Comparison of ENCODE assay signal across 8 cellular contexts in genomic region chr4:39609454-39609911, GRCh38. TPM values are rescaled to one million over a fixed set of nuclear protein-coding genes. Genes with fewer than 3 reads are reported as not detected.
DNase-seq lines count a peak whose midpoint lies in the region; ATAC-seq, FAIRE-seq and TF ChIP-seq lines count a peak whose summit lies in the region.

No MANE protein-coding gene starts in this region.

- H3K36me3 Mint-ChIP-seq in osteocyte (ENCODE audit: unreplicated experiment): peaks cover 35% of the 10 kb centered on the region
- H3K36me3 Mint-ChIP-seq in activated CD4-positive, alpha-beta T cell treated with anti-CD3 and anti-CD28 coated beads, Interleukin-2, amount 10 ng/mL, durations not matched to agents 24 days and 14 days (ENCODE audit: low read depth): no peaks in the 10 kb centered on the region

- TF ChIP-seq CTCF in NB4 (IDR thresholded peaks at IDR 0.05; ENCODE audit: low read depth, low read length): no peak
- no peak for TF ChIP-seq CTCF in osteocyte (IDR thresholded peaks at IDR 0.05)
- no peak for TF ChIP-seq CTCF in D721Med (IDR thresholded peaks at IDR 0.05; ENCODE audit: insufficient read depth, missing control alignments)

- H3K27me3 Mint-ChIP-seq in osteocyte (ENCODE audit: unreplicated experiment): no peaks in the 10 kb centered on the region
- no peaks in the 10 kb centered on the region for H3K27me3 Mint-ChIP-seq in activated CD4-positive, alpha-beta T cell treated with anti-CD3 and anti-CD28 coated beads, Interleukin-2, amount 10 ng/mL, durations not matched to agents 24 days and 14 days

- peaks cover 4% of the 10 kb centered on the region for H3K9me3 Mint-ChIP-seq in osteocyte (ENCODE audit: unreplicated experiment)
- H3K9me3 Mint-ChIP-seq in activated CD4-positive, alpha-beta T cell treated with anti-CD3 and anti-CD28 coated beads, Interleukin-2, amount 10 ng/mL, durations not matched to agents 24 days and 14 days: peaks cover 5% of the 10 kb centered on the region

- H3K4me3 Mint-ChIP-seq in osteocyte (ENCODE audit: unreplicated experiment): no peak overlapping the region
- no peak overlapping the region for H3K4me3 Mint-ChIP-seq in activated CD4-positive, alpha-beta T cell treated with anti-CD3 and anti-CD28 coated beads, Interleukin-2, amount 10 ng/mL, durations not matched to agents 24 days and 14 days

- intact Hi-C loops in activated CD4-positive, alpha-beta T cell treated with anti-CD3 and anti-CD28 coated beads, Interleukin-2, amount 10 ng/mL, durations not matched to agents 24 days and 14 days (cut with micrococcal nuclease): no loop called here

- peak overlapping the region; percentile 51 for H3K4me3 ChIP-seq in NB4 (ENCODE audit: low read depth, low read length)

- DNase-seq in NB4 (ENCODE audit: low read depth) (peak; percentile 79), osteocyte (ENCODE audit: extremely low spot score, unreplicated experiment) (no peak), D721Med (ENCODE audit: insufficient read length, low spot score) (no peak), AG20443 (ENCODE audit: low spot score) (no peak), HK-2 (ENCODE audit: unreplicated experiment) (no peak)
- DNase-seq in activated CD4-positive, alpha-beta T cell treated with anti-CD3 and anti-CD28 coated beads, Interleukin-2, amount 10 ng/mL, durations not matched to agents 24 days and 14 days: no peak

- TF ChIP-seq POLR2A in NB4 (IDR thresholded peaks at IDR 0.05; ENCODE audit: extremely low read depth, insufficient read length): no peak

- H3K4me1 Mint-ChIP-seq in osteocyte (ENCODE audit: unreplicated experiment): peaks cover 44% of the 10 kb centered on the region
- H3K4me1 Mint-ChIP-seq in activated CD4-positive, alpha-beta T cell treated with anti-CD3 and anti-CD28 coated beads, Interleukin-2, amount 10 ng/mL, durations not matched to agents 24 days and 14 days: peaks cover 5% of the 10 kb centered on the region

- FAIRE-seq in D721Med (lab: Jason Lieb, UNC): no peak

- H3K27ac Mint-ChIP-seq in osteocyte (ENCODE audit: unreplicated experiment): peak overlapping the region; percentile 76
- no peak overlapping the region for H3K27ac Mint-ChIP-seq in activated CD4-positive, alpha-beta T cell treated with anti-CD3 and anti-CD28 coated beads, Interleukin-2, amount 10 ng/mL, durations not matched to agents 24 days and 14 days

- ATAC-seq in GM19025 (IDR thresholded peaks at IDR 0.05; ENCODE audit: low read depth, unreplicated experiment) (peak; percentile 90), HG02763 (IDR thresholded peaks at IDR 0.05; ENCODE audit: unreplicated experiment) (peak; percentile 92)

RNA-seq across cellular contexts. Expression of gene SMIM14, which starts 29.2 kb away (rescaled TPM):
- 67.1 and 73.5 TPM in 2 replicates for total RNA-seq in osteocyte
- total RNA-seq in activated CD4-positive, alpha-beta T cell treated with anti-CD3 and anti-CD28 coated beads, Interleukin-2, amount 10 ng/mL, durations not matched to agents 24 days and 14 days: 1.0 and 2.0 TPM in 2 replicates

Comparison
In these comparisons a context has a peak if more than half of its experiments do, and no peak if none do; other contexts are left out.
1. RNA of gene SMIM14, which starts 29.2 kb away (total RNA-seq): 67.1 to 73.5 TPM in osteocyte; 1.0 to 2.0 TPM in activated CD4-positive, alpha-beta T cell treated with anti-CD3 and anti-CD28 coated beads, Interleukin-2, amount 10 ng/mL, durations not matched to agents 24 days and 14 days; every median in the first group is over 10 times any median in the second.